In the genomic region with DNA sequence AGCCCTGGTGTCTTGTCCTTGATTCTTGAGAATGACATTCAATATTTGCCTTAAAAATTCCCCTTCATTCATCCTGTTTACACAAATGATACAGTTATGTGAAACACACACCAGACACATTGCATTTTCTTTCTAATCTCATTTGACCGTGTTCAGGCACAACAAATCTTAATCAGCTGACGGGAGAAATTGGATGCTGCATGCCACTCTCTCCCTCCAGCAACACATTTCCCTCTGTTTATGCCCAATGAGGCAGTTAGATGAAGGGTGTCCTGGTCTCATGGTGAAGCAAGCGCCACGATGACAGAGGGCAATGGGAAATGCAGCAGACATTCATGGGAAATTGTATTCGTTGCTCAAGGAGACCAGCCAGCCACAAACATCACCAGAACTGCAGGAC, we compare ENCODE assay signal across 18 cellular contexts. TPM values are rescaled to one million over a fixed set of nuclear protein-coding genes. Genes with fewer than 3 reads are reported as not detected.
DNase-seq lines count a peak whose midpoint lies in the region; ATAC-seq, FAIRE-seq and TF ChIP-seq lines count a peak whose summit lies in the region.
"Had no signal": no experiment of that assay in that cellular context is flagged by ENCODE, and none has a peak within 500 bp of the region (broad histone marks: within the 10 kb centered on the region; RNA-seq: fewer than 3 reads in every experiment).

No MANE protein-coding gene starts in this region.

- peaks cover 4% of the 10 kb centered on the region for H3K9me3 Mint-ChIP-seq in WTC11
- H3K9me3 Mint-ChIP-seq: HFFc6 had no signal

- peaks cover 40% of the 10 kb centered on the region for H3K4me1 Mint-ChIP-seq in WTC11

- H3K4me3 Mint-ChIP-seq in WTC11: no peak overlapping the region
- H3K4me3 Mint-ChIP-seq: HFFc6 had no signal

- no peaks in the 10 kb centered on the region for H3K36me3 Mint-ChIP-seq in WTC11
- H3K36me3 Mint-ChIP-seq: CD14-positive monocyte had no signal

- intact Hi-C loops in heart right ventricle (cut with DNase I): no loop called here
- intact Hi-C loops in Right ventricle myocardium superior (cut with DNase I): no loop called here
- intact Hi-C loops in tibial artery (cut with DNase I; ENCODE audit: low total_unique reads): no loop called here

- H3K27me3 Mint-ChIP-seq in WTC11 (ENCODE audit: low read depth): no peaks in the 10 kb centered on the region

- H3K27me3 ChIP-seq in heart right ventricle (no peaks in the 10 kb centered on the region), layer of hippocampus (ENCODE audit: control insufficient read depth, insufficient read depth, low read length) (no peaks in the 10 kb centered on the region), tibial artery (no peaks in the 10 kb centered on the region), small intestine (ENCODE audit: control insufficient read depth in 2 of 2, insufficient read depth in 2 of 2, low read length in 2 of 2) (no peaks in the 10 kb centered on the region)

- FAIRE-seq in small intestine (lab: Jason Lieb, UNC): no peak
- FAIRE-seq: GM12892 had no signal

- no peaks in the 10 kb centered on the region for H3K9me3 ChIP-seq in heart right ventricle
- no peaks in the 10 kb centered on the region for H3K9me3 ChIP-seq in tibial artery
- H3K9me3 ChIP-seq in small intestine (ENCODE audit: control insufficient read depth, low read depth): no peaks in the 10 kb centered on the region
- H3K9me3 ChIP-seq: SJCRH30 had no signal

- TF ChIP-seq CTCF in heart right ventricle (IDR thresholded peaks at IDR 0.05) (no peak), WTC11 (IDR thresholded peaks at IDR 0.05) (no peak), tibial artery (IDR thresholded peaks at IDR 0.05) (no peak)

- H3K36me3 ChIP-seq in heart right ventricle: peaks cover 0 to 3% (median 0%) of the 10 kb centered on the region in 9 donors
- no peaks in the 10 kb centered on the region for H3K36me3 ChIP-seq in tibial artery
- H3K36me3 ChIP-seq in small intestine (ENCODE audit: control insufficient read depth in 2 of 2, insufficient read depth in 2 of 2, low read length in 2 of 2): no peaks in the 10 kb centered on the region
- H3K36me3 ChIP-seq: SJCRH30 had no signal

- ATAC-seq in heart right ventricle: no peak
- no peak for ATAC-seq in Right ventricle myocardium superior (ENCODE audit: poor library complexity)
- ATAC-seq in WTC11: no peak
- ATAC-seq in HG03442 (IDR thresholded peaks at IDR 0.05; ENCODE audit: unreplicated experiment): no peak

- 55 to 56% methylated on average over 5 of the region's 5 CpGs for WGBS in heart right ventricle, 2 donors
- WGBS in small intestine, 3 donors: 70 to 73% (median 71%) methylated on average over 5 of the region's 5 CpGs

- CTCF ChIA-PET in WTC11 (lab: Charles Lee): interaction anchor here (0.6 to 7.2 kb wide), 3 partner anchors 24 to 537 kb away, joined by 4 to 70 read pairs (median 18); no protein-coding TSS in a partner anchor

- H3K4me1 ChIP-seq in heart right ventricle: peaks cover 20 to 76% (median 43%) of the 10 kb centered on the region in 9 donors
- peaks cover 0 to 48% (median 20%) of the 10 kb centered on the region in 4 donors for H3K4me1 ChIP-seq in tibial artery
- no peaks in the 10 kb centered on the region for H3K4me1 ChIP-seq in small intestine (ENCODE audit: control insufficient read depth in 2 of 2, insufficient read depth in 1 of 2, low read depth in 1 of 2, low read length in 1 of 2)

- 0 out of 2 replicates have a peak overlapping the region, but pooled peaks have one; percentile 13 for H3K27ac Mint-ChIP-seq in WTC11
- H3K27ac Mint-ChIP-seq: HFFc6 had no signal

- H3K4me3 ChIP-seq in heart right ventricle (no peak overlapping the region), tibial artery (no peak overlapping the region), small intestine (ENCODE audit: low read depth in 1 of 2, low read length in 2 of 2) (no peak overlapping the region)
- H3K4me3 ChIP-seq: SJCRH30 had no signal

- H3K27ac ChIP-seq in heart right ventricle: peak overlapping the region in 8 of 10 donors; percentile 4 to 87 (median 80)
- peak overlapping the region; percentile 31 for H3K27ac ChIP-seq in layer of hippocampus (ENCODE audit: low read depth, low read length)
- H3K27ac ChIP-seq in tibial artery: peak overlapping the region; percentile 29 to 77
- no peak overlapping the region for H3K27ac ChIP-seq in small intestine (ENCODE audit: low read depth in 1 of 2, low read length in 1 of 2)
- H3K27ac ChIP-seq: SJCRH30 had no signal

- DNase-seq in heart right ventricle: no peak
- DNase-seq in Right ventricle myocardium superior: no peak
- no peak for DNase-seq in WTC11 (ENCODE audit: low spot score)
- no peak for DNase-seq in tibial artery
- no peak for DNase-seq in small intestine
- DNase-seq: DMS 273 treated with DMSO at 0.1 percent for 48 hours, GF-D8, HFFc6, Karpas-422, NCI-H1105, NCI-H1694, NCI-H526 treated with DMSO at 0.1 percent for 48 hours, OCI-M1, SJCRH30 had no signal

- POLR2A ChIA-PET in WTC11 (lab: Charles Lee): no interaction called here

TF ChIP-seq in WTC11, 78 proteins besides CTCF, POLR2A, EP300 and RAD21:
- TF ChIP-seq TEAD4 (CRISPR knock-in tag; IDR thresholded peaks at IDR 0.05) (no peak), ZNF512 (CRISPR knock-in tag; IDR thresholded peaks at IDR 0.05; ENCODE audit: borderline replicate concordance) (no peak), TEAD1 (CRISPR knock-in tag; IDR thresholded peaks at IDR 0.05) (no peak), ETV6 (CRISPR knock-in tag; IDR thresholded peaks at IDR 0.05) (no peak), FOXJ3 (CRISPR knock-in tag; IDR thresholded peaks at IDR 0.05; ENCODE audit: borderline replicate concordance) (no peak)
- TF ChIP-seq, protein P1, sequence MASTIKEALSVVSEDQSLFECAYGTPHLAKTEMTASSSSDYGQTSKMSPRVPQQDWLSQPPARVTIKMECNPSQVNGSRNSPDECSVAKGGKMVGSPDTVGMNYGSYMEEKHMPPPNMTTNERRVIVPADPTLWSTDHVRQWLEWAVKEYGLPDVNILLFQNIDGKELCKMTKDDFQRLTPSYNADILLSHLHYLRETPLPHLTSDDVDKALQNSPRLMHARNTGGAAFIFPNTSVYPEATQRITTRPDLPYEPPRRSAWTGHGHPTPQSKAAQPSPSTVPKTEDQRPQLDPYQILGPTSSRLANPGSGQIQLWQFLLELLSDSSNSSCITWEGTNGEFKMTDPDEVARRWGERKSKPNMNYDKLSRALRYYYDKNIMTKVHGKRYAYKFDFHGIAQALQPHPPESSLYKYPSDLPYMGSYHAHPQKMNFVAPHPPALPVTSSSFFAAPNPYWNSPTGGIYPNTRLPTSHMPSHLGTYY (CRISPR knock-in tag; IDR thresholded peaks at IDR 0.05): no peak

RNA-seq across cellular contexts. Expression of gene FGF1, which starts 3.2 kb away (rescaled TPM):
- total RNA-seq in heart right ventricle: 100 to 1,000 TPM in 1 of 10 donors, 10 to 100 TPM in 9; 31.4 to 110 (median 58.4) TPM
- 10 to 100 TPM in 1 of 2 donors, 1 to 10 TPM in 1; 5.1 to 17.6 TPM for polyA plus RNA-seq in heart right ventricle
- total RNA-seq in Right ventricle myocardium superior: 42.7 TPM
- 0.21 to 0.55 TPM in 2 of 3 replicates, not detected in the other for total RNA-seq in WTC11 (2021)
- polyA plus RNA-seq in small intestine: 1 to 10 TPM in 1 of 3 donors, under 1 TPM in 1, not detected in 1; 0.27 to 2.8 TPM
- total RNA-seq: SJCRH30 had no signal
- polyA plus RNA-seq: CD14-positive monocyte had no signal

Comparison
In these comparisons a context has a peak if more than half of its experiments do, and no peak if none do; other contexts are left out.
1. H3K27ac ChIP-seq: peak in heart right ventricle (8 of 10), layer of hippocampus (single experiment) and tibial artery (2 of 2); none in small intestine (0 of 2).
2. RNA of gene FGF1, which starts 3.2 kb away (total RNA-seq): 31.4 to 110 TPM in heart right ventricle and 42.7 TPM in Right ventricle myocardium superior (single experiment); 0.21 to 0.55 TPM in WTC11; every median in the first group is over 10 times any median in the second.